8 cellular contexts compared by ENCODE assay signal in the genomic region with DNA sequence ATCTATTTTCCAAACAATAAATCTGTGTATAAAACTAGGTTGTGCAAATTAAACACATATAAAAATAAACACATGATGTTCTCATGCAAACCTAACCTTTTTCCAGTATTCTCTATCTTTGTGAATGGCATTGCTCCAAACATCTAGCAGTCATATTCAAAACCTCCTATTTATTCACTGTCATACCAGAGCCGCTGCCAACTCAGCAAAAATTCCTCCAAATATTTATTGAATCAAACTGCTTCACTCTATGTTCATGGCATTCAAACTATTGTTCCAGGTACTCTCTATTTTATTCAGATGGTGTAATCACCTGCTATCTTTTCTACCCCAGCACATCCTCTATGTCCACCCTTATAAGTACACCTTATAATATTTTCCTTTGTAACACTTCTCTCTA.
"Had no signal": no experiment of that assay in that cellular context is flagged by ENCODE, and none has a peak within 500 bp of the region (broad histone marks: within the 10 kb centered on the region; RNA-seq: fewer than 3 reads in every experiment).

No MANE protein-coding gene starts in this region.

- ATAC-seq: GM12878 had no signal

- H3K4me3 ChIP-seq: GM12878 had no signal

- DNase-seq: GDM1, GF-D8 had no signal

- FAIRE-seq: G401.6, GM12878, GM12891, GM12892, GM18507, GM19239 had no signal
